Comparison of ENCODE assay signal across 32 cellular contexts in the genomic region with DNA sequence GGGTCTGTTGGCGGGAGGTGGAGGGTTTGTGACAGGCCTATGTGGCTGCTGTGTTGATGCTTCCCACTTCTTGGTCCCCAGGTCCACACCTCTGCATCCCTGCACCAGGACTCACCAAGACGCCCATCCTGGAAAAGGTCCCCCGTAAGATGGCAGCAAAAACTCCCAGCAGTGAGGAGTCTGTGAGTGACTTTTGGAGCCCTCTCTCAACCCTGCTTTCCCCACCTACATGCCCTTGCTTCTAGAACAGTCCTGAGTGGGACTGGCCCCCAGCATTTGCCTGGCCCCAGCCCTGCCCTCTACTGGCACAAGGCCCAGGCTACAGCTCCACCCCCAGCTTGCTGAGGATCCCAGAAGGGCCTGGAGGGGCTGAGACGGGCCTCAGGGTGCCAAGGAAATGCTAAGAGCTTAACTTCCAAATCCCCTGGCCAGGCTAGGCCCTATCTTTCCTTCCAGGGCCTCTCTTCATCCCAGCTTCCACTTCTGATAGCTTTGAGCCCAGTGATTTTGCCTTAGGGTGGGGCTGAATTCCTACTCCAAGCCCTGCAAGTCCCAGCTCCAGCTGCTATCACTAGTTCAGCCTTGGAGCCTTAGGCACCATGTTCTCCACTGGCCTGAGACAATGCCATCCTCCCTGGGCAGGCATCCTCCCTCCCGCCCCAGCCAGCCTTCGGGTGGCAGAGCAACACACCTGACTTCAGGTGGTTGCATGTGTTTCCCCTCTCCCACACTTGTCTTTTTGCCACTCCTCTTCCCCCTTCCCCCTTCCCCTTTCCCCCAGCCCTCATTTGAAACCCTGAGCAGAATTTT. TPM values are rescaled to one million over a fixed set of nuclear protein-coding genes. Genes with fewer than 3 reads are reported as not detected.
DNase-seq lines count a peak whose midpoint lies in the region; ATAC-seq and TF ChIP-seq lines count a peak whose summit lies in the region.
"Had no signal": no experiment of that assay in that cellular context is flagged by ENCODE, and none has a peak within 500 bp of the region (broad histone marks: within the 10 kb centered on the region; RNA-seq: fewer than 3 reads in every experiment).

No MANE protein-coding gene starts in this region.

- peak; percentile 39 for DNase-seq in activated effector memory CD4-positive, alpha-beta T cell treated with anti-CD3 and anti-CD28 coated beads, Interleukin-2, amount 50 U/mL, for 16 hours
- DNase-seq in activated effector memory CD4-positive, alpha-beta T cell treated with Interleukin-2 at 50 U/mL for 16 hours: no peak
- DNase-seq in NCI-H82 treated with DMSO at 0.1 percent for 48 hours (lab: John Stamatoyannopoulos, UW; ENCODE audit: unreplicated experiment): peak; percentile 17
- peak; percentile 49 for DNase-seq in endodermal cell
- DNase-seq in upper lobe of right lung: peak; percentile 8
- no peak for DNase-seq in stimulated activated CD4-positive, alpha-beta T cell treated with anti-CD3 and anti-CD28 coated beads, Interleukin-4, amount 100 ng/mL, for 4 hours
- DNase-seq in dedifferentiated amniotic fluid mesenchymal stem cell (ENCODE audit: extremely low spot score): no peak
- DNase-seq: activated CD4-positive, alpha-beta memory T cell treated with anti-CD3 and anti-CD28 coated beads, Interleukin-2, amount 10 ng/mL, durations not matched to agents 7 days and 5 days; activated CD4-positive, alpha-beta T cell treated with anti-CD3 and anti-CD28 coated beads for 1 hour; amygdala; CD4-positive, alpha-beta T cell; effector CD4-positive, alpha-beta T cell; mucosa of descending colon; NCI-H1092 treated with DMSO at 0.1 percent for 48 hours; NCI-H187; NCI-H2171 treated with DMSO at 0.1 percent for 48 hours; NCI-H510A; OCI-M1; stimulated activated naive CD8-positive, alpha-beta T cell treated with anti-CD3 and anti-CD28 coated beads, Interleukin-15, Interleukin-2, amounts not matched to agents 100 U/mL and 50 U/mL, for 24 hours; testis had no signal

- no peak overlapping the region for H3K9ac ChIP-seq in endodermal cell (ENCODE audit: extremely low read depth, low read length, poor library complexity, severe bottlenecking)

- H3K27ac Mint-ChIP-seq in endodermal cell: no peak overlapping the region
- H3K27ac Mint-ChIP-seq: activated CD4-positive, alpha-beta memory T cell treated with anti-CD3 and anti-CD28 coated beads, Interleukin-2, amount 10 ng/mL, durations not matched to agents 7 days and 5 days; activated naive CD4-positive, alpha-beta T cell treated with anti-CD3 and anti-CD28 coated beads, Interleukin-2, amount 50 U/mL, for 72 hours; CD4-positive, alpha-beta T cell; IgD-negative memory B cell; nephron had no signal

- intact Hi-C loops in upper lobe of right lung (cut with DNase I): no loop called here

- H3K27ac ChIP-seq in endodermal cell (ENCODE audit: low read depth, low read length) (no peak overlapping the region), upper lobe of right lung (no peak overlapping the region)
- H3K27ac ChIP-seq: epithelial cell of prostate, hepatocyte, SK-N-MC, skin epidermis, testis had no signal

- H3K27me3 Mint-ChIP-seq in endodermal cell (ENCODE audit: insufficient read depth): peaks cover 88% of the 10 kb centered on the region

- H3K4me1 ChIP-seq in endodermal cell (ENCODE audit: control insufficient read depth, insufficient read depth, low read length) (no peaks in the 10 kb centered on the region), upper lobe of right lung (no peaks in the 10 kb centered on the region)
- H3K4me1 ChIP-seq: testis had no signal

- ATAC-seq in upper lobe of right lung: no peak
- no peak for ATAC-seq in GM18873 (IDR thresholded peaks at IDR 0.05; ENCODE audit: low FRiP score, unreplicated experiment)
- ATAC-seq: activated naive CD4-positive, alpha-beta T cell treated with anti-CD3 and anti-CD28 coated beads, Interleukin-2, amount 50 U/mL, for 72 hours; mucosa of descending colon; stimulated activated naive CD8-positive, alpha-beta T cell treated with anti-CD3 and anti-CD28 coated beads, Interleukin-15, Interleukin-2, amounts not matched to agents 100 U/mL and 50 U/mL, for 24 hours had no signal

- H3K9me3 Mint-ChIP-seq in endodermal cell: peaks cover 11% of the 10 kb centered on the region
- H3K9me3 Mint-ChIP-seq: activated CD4-positive, alpha-beta memory T cell treated with anti-CD3 and anti-CD28 coated beads, Interleukin-2, amount 10 ng/mL, durations not matched to agents 7 days and 5 days; CD4-positive, alpha-beta T cell had no signal

- H3K4me3 Mint-ChIP-seq in endodermal cell: no peak overlapping the region
- H3K4me3 Mint-ChIP-seq: activated CD4-positive, alpha-beta memory T cell treated with anti-CD3 and anti-CD28 coated beads, Interleukin-2, amount 10 ng/mL, durations not matched to agents 7 days and 5 days; CD4-positive, alpha-beta T cell; nephron had no signal

- H3K4me3 ChIP-seq in endodermal cell (ENCODE audit: low read length) (no peak overlapping the region), upper lobe of right lung (no peak overlapping the region)
- H3K4me3 ChIP-seq: hepatocyte, lung, mucosa of descending colon, SK-N-MC, skin epidermis, testis had no signal

- H3K4me1 Mint-ChIP-seq in endodermal cell: peaks cover 14% of the 10 kb centered on the region

- H3K36me3 ChIP-seq in endodermal cell (ENCODE audit: control insufficient read depth, insufficient read depth, low read length) (no peaks in the 10 kb centered on the region), upper lobe of right lung (no peaks in the 10 kb centered on the region)

- peaks cover 3% of the 10 kb centered on the region for H3K36me3 Mint-ChIP-seq in endodermal cell (ENCODE audit: low read depth)
- H3K36me3 Mint-ChIP-seq: IgD-negative memory B cell had no signal

- H3K27me3 ChIP-seq in endodermal cell (ENCODE audit: control insufficient read depth, insufficient read depth, low read length, poor library complexity, severe bottlenecking) (peaks cover 84% of the 10 kb centered on the region), upper lobe of right lung (peaks cover 78% of the 10 kb centered on the region)
- H3K27me3 ChIP-seq: testis had no signal

- peak; percentile 43 for TF ChIP-seq CTCF in endodermal cell (conservative IDR thresholded peaks at IDR 0.05)
- no peak for TF ChIP-seq CTCF in upper lobe of right lung (IDR thresholded peaks at IDR 0.05)

- 84% methylated on average over 6 of the region's 6 CpGs; no CpG with 5 or more reads in 1 of the 2 experiments for WGBS in endodermal cell (ENCODE audit: insufficient coverage in 1 of 2, insufficient read length in 1 of 2), 2 experiments

- H3K9me3 ChIP-seq in endodermal cell (ENCODE audit: control insufficient read depth, low read length): no peaks in the 10 kb centered on the region
- no peaks in the 10 kb centered on the region for H3K9me3 ChIP-seq in upper lobe of right lung
- H3K9me3 ChIP-seq: mucosa of descending colon, testis had no signal

RNA-seq across cellular contexts. Expression of a gene that starts 2.8 kb away (rescaled TPM):
- total RNA-seq in endodermal cell: not detected
- 1.1 TPM for polyA plus RNA-seq in endodermal cell (2013, experiment 1 of 2)
- 1.1 TPM for polyA plus RNA-seq in endodermal cell (2013, experiment 2 of 2)
- total RNA-seq in upper lobe of right lung: not detected
- total RNA-seq: activated CD4-positive, alpha-beta memory T cell treated with anti-CD3 and anti-CD28 coated beads, Interleukin-2, amount 10 ng/mL, durations not matched to agents 7 days and 5 days; activated naive CD4-positive, alpha-beta T cell treated with anti-CD3 and anti-CD28 coated beads, Interleukin-2, amount 50 U/mL, for 72 hours; CD4-positive, alpha-beta T cell; lung; osteocyte; renal cortical epithelial cell; T-helper 1 cell treated with Interleukin-12 subunit alpha and Interleukin-12 subunit beta and Interleukin-4 antibody, amounts not matched to agents 30 ng/mL and 1 ng/mL, for 36 hours had no signal
- polyA plus RNA-seq: hepatocyte, IgD-negative memory B cell, lung had no signal

RNA-seq across cellular contexts. Expression of a gene that starts 6.5 kb away (rescaled TPM):
- not detected for total RNA-seq in endodermal cell
- polyA plus RNA-seq in endodermal cell (2013, experiment 1 of 2): 2.6 TPM
- 2.5 TPM for polyA plus RNA-seq in endodermal cell (2013, experiment 2 of 2)
- not detected for total RNA-seq in upper lobe of right lung
- total RNA-seq: activated CD4-positive, alpha-beta memory T cell treated with anti-CD3 and anti-CD28 coated beads, Interleukin-2, amount 10 ng/mL, durations not matched to agents 7 days and 5 days; activated naive CD4-positive, alpha-beta T cell treated with anti-CD3 and anti-CD28 coated beads, Interleukin-2, amount 50 U/mL, for 72 hours; CD4-positive, alpha-beta T cell; lung; T-helper 1 cell treated with Interleukin-12 subunit alpha and Interleukin-12 subunit beta and Interleukin-4 antibody, amounts not matched to agents 30 ng/mL and 1 ng/mL, for 36 hours; testis had no signal
- polyA plus RNA-seq: IgD-negative memory B cell, lung had no signal

Comparison
In these comparisons a context has a peak if more than half of its experiments do, and no peak if none do; other contexts are left out.
1. DNase-seq: peak in activated effector memory CD4-positive, alpha-beta T cell treated with anti-CD3 and anti-CD28 coated beads, Interleukin-2, amount 50 U/mL, for 16 hours (single experiment), NCI-H82 treated with DMSO at 0.1 percent for 48 hours (single experiment), endodermal cell (single experiment) and upper lobe of right lung (single experiment); none in activated effector memory CD4-positive, alpha-beta T cell treated with Interleukin-2 at 50 U/mL for 16 hours (single experiment), stimulated activated CD4-positive, alpha-beta T cell treated with anti-CD3 and anti-CD28 coated beads, Interleukin-4, amount 100 ng/mL, for 4 hours (0 of 2) and dedifferentiated amniotic fluid mesenchymal stem cell (single experiment).